8 cellular contexts compared by ENCODE assay signal in genomic region chr1:204075116-204075636, GRCh38. TPM values are rescaled to one million over a fixed set of nuclear protein-coding genes. Genes with fewer than 3 reads are reported as not detected.
DNase-seq lines count a peak whose midpoint lies in the region; ATAC-seq and TF ChIP-seq lines count a peak whose summit lies in the region.

No MANE protein-coding gene starts in this region.

- H3K36me3 Mint-ChIP-seq in CD4-positive, alpha-beta T cell (ENCODE audit: low read depth): no peaks in the 10 kb centered on the region
- peaks cover 4% of the 10 kb centered on the region for H3K36me3 Mint-ChIP-seq in T-helper 17 cell (ENCODE audit: low read depth)

- H2BK15ac ChIP-seq in neuronal stem cell (ENCODE audit: low read length): peak overlapping the region; percentile 95

- peak overlapping the region; percentile 94 for H2AFZ ChIP-seq in neuronal stem cell (ENCODE audit: low read length)

- H3K27me3 ChIP-seq in CD4-positive, alpha-beta T cell (ENCODE audit: control insufficient read depth, insufficient read depth, low read length): peaks cover 34% of the 10 kb centered on the region
- H3K27me3 ChIP-seq in neuronal stem cell (ENCODE audit: control insufficient read depth in 3 of 3, insufficient read depth in 3 of 3, low read depth in 1 of 3, low read length in 3 of 3): peaks cover 0 to 8% (median 0%) of the 10 kb centered on the region in 3 experiments

- no peaks in the 10 kb centered on the region for H3K9me3 Mint-ChIP-seq in CD4-positive, alpha-beta T cell

- peaks cover 17 to 41% of the 10 kb centered on the region in 2 donors for H3K4me1 ChIP-seq in neuronal stem cell (ENCODE audit: control insufficient read depth in 2 of 2, insufficient read depth in 1 of 2, low read depth in 1 of 2, low read length in 2 of 2)

- H4K91ac ChIP-seq in neuronal stem cell (ENCODE audit: low read depth, low read length, poor library complexity): no peak overlapping the region

- H3K27me3 Mint-ChIP-seq in CD4-positive, alpha-beta T cell: peaks cover 83% of the 10 kb centered on the region
- H3K27me3 Mint-ChIP-seq in T-helper 17 cell: peaks cover 48% of the 10 kb centered on the region

- H3K18ac ChIP-seq in neuronal stem cell (ENCODE audit: low read length): peak overlapping the region; percentile 100

- POLR2A ChIA-PET in CD4-positive, alpha-beta T cell (lab: Charles Lee): no interaction called here

- peak overlapping the region; percentile 86 for H3K9ac ChIP-seq in neuronal stem cell (ENCODE audit: low read depth, low read length, poor library complexity)

- no peak overlapping the region for H3K27ac ChIP-seq in CD4-positive, alpha-beta T cell (ENCODE audit: low read depth, low read length)
- H3K27ac ChIP-seq in neuronal stem cell (replicated peaks; ENCODE audit: low read length): no peak overlapping the region

- DNase-seq in CD4-positive, alpha-beta T cell: no peak
- DNase-seq in T-helper 17 cell (no peak), fibroblast of villous mesenchyme (ENCODE audit: low read depth) (peak; percentile 39), neuronal stem cell (ENCODE audit: low spot score) (no peak), NCI-H2196 treated with DMSO at 0.1 percent for 48 hours (lab: John Stamatoyannopoulos, UW; ENCODE audit: unreplicated experiment) (no peak)

- no peaks in the 10 kb centered on the region for H3K9me3 ChIP-seq in CD4-positive, alpha-beta T cell (ENCODE audit: control insufficient read depth, low read length)
- H3K9me3 ChIP-seq in T-helper 17 cell (ENCODE audit: control insufficient read depth, low read length, poor library complexity, severe bottlenecking) (no peaks in the 10 kb centered on the region), neuronal stem cell (replicated peaks in 1 of 2; ENCODE audit: control insufficient read depth in 2 of 2, insufficient read depth in 1 of 2, low read depth in 1 of 2, low read length in 2 of 2) (no peaks in the 10 kb centered on the region)

- no peak for TF ChIP-seq CTCF in CD4-positive, alpha-beta T cell (IDR thresholded peaks at IDR 0.05)
- TF ChIP-seq CTCF in fibroblast of villous mesenchyme (IDR thresholded peaks at IDR 0.05; ENCODE audit: insufficient read depth, low read depth, low read length): peak; percentile 2

- H2AK5ac ChIP-seq in neuronal stem cell (ENCODE audit: low read depth, low read length): peak overlapping the region; percentile 89

- peak overlapping the region; percentile 76 for H3K23ac ChIP-seq in neuronal stem cell (ENCODE audit: low read depth, low read length, poor library complexity)

- CTCF ChIA-PET in CD4-positive, alpha-beta T cell (lab: Charles Lee): no interaction called here

- H3K4me3 ChIP-seq in fibroblast of villous mesenchyme (ENCODE audit: low read depth, low read length): peak overlapping the region; percentile 91
- H3K4me3 ChIP-seq in neuronal stem cell (ENCODE audit: low read length in 2 of 2): peak overlapping the region; percentile 97 to 99

- H3K4me3 Mint-ChIP-seq in CD4-positive, alpha-beta T cell: peak overlapping the region; percentile 73
- H3K4me3 Mint-ChIP-seq in T-helper 17 cell: peak overlapping the region; percentile 91

- no peak for ATAC-seq in CD4-positive, alpha-beta T cell (ENCODE audit: poor library complexity)
- ATAC-seq in T-helper 17 cell: no peak
- ATAC-seq in GM18861 (IDR thresholded peaks at IDR 0.05; ENCODE audit: unreplicated experiment): no peak
- ATAC-seq in HG02610 (IDR thresholded peaks at IDR 0.05; ENCODE audit: unreplicated experiment): no peak
- no peak for ATAC-seq in GM18867 (IDR thresholded peaks at IDR 0.05; ENCODE audit: unreplicated experiment)

- H3K36me3 ChIP-seq in neuronal stem cell (replicated peaks in 1 of 2; ENCODE audit: control insufficient read depth in 2 of 2, insufficient read depth in 2 of 2, low read length in 2 of 2): peaks cover 0 to 12% of the 10 kb centered on the region in 2 donors

- H2BK5ac ChIP-seq in neuronal stem cell (ENCODE audit: low read length): peak overlapping the region; percentile 94

- peak overlapping the region; percentile 98 for H3K4me2 ChIP-seq in neuronal stem cell (ENCODE audit: insufficient read depth, low read length, poor library complexity, severe bottlenecking)

- peak overlapping the region; percentile 72 for H3K14ac ChIP-seq in neuronal stem cell (ENCODE audit: low read length)

- peaks cover 13% of the 10 kb centered on the region for H3K4me1 Mint-ChIP-seq in CD4-positive, alpha-beta T cell (ENCODE audit: low read depth)
- peaks cover 25% of the 10 kb centered on the region for H3K4me1 Mint-ChIP-seq in T-helper 17 cell

- no peak overlapping the region for H3K27ac Mint-ChIP-seq in CD4-positive, alpha-beta T cell
- H3K27ac Mint-ChIP-seq in T-helper 17 cell: no peak overlapping the region

- no peak overlapping the region for H4K8ac ChIP-seq in neuronal stem cell (ENCODE audit: low read depth, low read length)

- WGBS in neuronal stem cell (ENCODE audit: extremely low coverage in 2 of 2, insufficient read length in 2 of 2, insufficient replicate concordance in 1 of 2), 2 donors: no CpG with 5 or more reads among the region's 33 CpGs

- H3K4ac ChIP-seq in neuronal stem cell (ENCODE audit: low read length): no peak overlapping the region

- peak overlapping the region; percentile 53 for H2BK120ac ChIP-seq in neuronal stem cell (ENCODE audit: low read depth, low read length)

- intact Hi-C loops in CD4-positive, alpha-beta T cell (cut with DNase I, micrococcal nuclease): no loop called here

- peak overlapping the region; percentile 82 for H2BK12ac ChIP-seq in neuronal stem cell (ENCODE audit: low read length)

- H3K79me1 ChIP-seq in neuronal stem cell (ENCODE audit: low read depth, low read length): peaks cover 19% of the 10 kb centered on the region

RNA-seq across cellular contexts. Expression of gene SOX13, which starts 2.3 kb away (rescaled TPM):
- total RNA-seq in CD4-positive, alpha-beta T cell: 1 to 10 TPM; 1.8 to 1.9 TPM
- total RNA-seq in T-helper 17 cell: 1 to 10 TPM; 1.3 to 6.3 TPM
- total RNA-seq in fibroblast of villous mesenchyme: 11.6 and 14.7 TPM in 2 replicates
- 16.2 TPM for polyA plus RNA-seq in neuronal stem cell (2013, experiment 1 of 2)
- polyA plus RNA-seq in neuronal stem cell (2013, experiment 2 of 2): 16.8 TPM
